In the genomic region with DNA sequence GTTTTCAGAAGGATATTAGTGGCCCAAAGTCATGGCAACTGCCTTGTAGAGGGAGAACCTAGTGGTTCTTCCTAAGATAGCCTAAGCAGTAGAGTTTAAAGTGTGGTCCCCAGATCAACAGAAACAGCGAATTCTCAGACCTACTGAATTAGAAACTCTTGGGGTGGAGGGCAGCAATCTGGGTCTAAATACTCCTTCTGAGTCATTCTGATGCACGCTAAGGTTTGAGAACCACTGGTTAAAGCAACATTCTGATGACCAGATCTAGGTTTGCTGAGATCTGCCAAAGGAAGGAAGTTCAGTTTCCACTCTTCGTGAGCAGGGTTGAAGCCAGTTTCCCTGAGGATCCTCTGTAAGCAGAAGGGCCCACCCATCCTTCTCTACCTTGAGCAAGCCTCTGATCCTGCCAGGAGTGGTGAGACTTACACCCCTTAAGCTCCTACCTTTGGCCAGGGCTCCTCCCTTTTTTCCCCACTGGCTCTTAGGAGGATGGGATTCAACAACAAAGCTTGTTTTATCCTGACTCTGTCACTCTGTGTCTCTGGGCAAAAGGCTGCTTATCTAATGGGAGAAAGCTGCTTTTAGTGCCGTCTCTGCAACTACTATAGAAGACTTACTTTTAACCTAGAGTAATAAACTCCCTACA, we compare ENCODE assay signal across 13 cellular contexts. TPM values are rescaled to one million over a fixed set of nuclear protein-coding genes. Genes with fewer than 3 reads are reported as not detected.
DNase-seq lines count a peak whose midpoint lies in the region; ATAC-seq and TF ChIP-seq lines count a peak whose summit lies in the region.
"Had no signal": no experiment of that assay in that cellular context is flagged by ENCODE, and none has a peak within 500 bp of the region (broad histone marks: within the 10 kb centered on the region; RNA-seq: fewer than 3 reads in every experiment).

No MANE protein-coding gene starts in this region.

- peaks cover 0 to 4% (median 0%) of the 10 kb centered on the region in 4 donors for H3K4me1 ChIP-seq in Peyer's patch
- H3K4me1 ChIP-seq: gastroesophageal sphincter had no signal

- DNase-seq in activated T-helper 2 cell treated with anti-CD3 and anti-CD28 coated beads, Interferon-gamma antibody, Interleukin-2, Interleukin-4, amounts not matched to agents 10 μg/mL and 5 μg/mL and 100 μg/mL, durations not matched to agents 14 hours and 24 hours and 36 hours (ENCODE audit: low spot score), result no peak
- DNase-seq in NCI-H1694 treated with DMSO at 0.1 percent for 48 hours (lab: John Stamatoyannopoulos, UW) (no peak), NCI-H1092 treated with DMSO at 0.1 percent for 48 hours (lab: John Stamatoyannopoulos, UW) (no peak), NCI-H146 treated with DMSO at 0.1 percent for 48 hours (lab: John Stamatoyannopoulos, UW; ENCODE audit: unreplicated experiment) (no peak), Peyer's patch (no peak)
- DNase-seq: CD8-positive, alpha-beta memory T cell; NCI-H1417 had no signal

- intact Hi-C loops in activated T-helper 2 cell treated with anti-CD3 and anti-CD28 coated beads, Interferon-gamma antibody, Interleukin-2, Interleukin-4, amounts not matched to agents 10 μg/mL and 5 μg/mL and 100 μg/mL, durations not matched to agents 14 hours and 24 hours and 36 hours (cut with micrococcal nuclease), result loop anchor here (1.0 to 5.0 kb wide), 2 partner anchors 27 to 384 kb away; a partner anchor contains a TSS

- no peak for TF ChIP-seq CTCF in Peyer's patch (IDR thresholded peaks at IDR 0.05)

- peak overlapping the region; percentile 86 for H3K27ac Mint-ChIP-seq in activated T-helper 2 cell treated with anti-CD3 and anti-CD28 coated beads, Interferon-gamma antibody, Interleukin-2, Interleukin-4, amounts not matched to agents 10 μg/mL and 5 μg/mL and 100 μg/mL, durations not matched to agents 14 hours and 24 hours and 36 hours
- H3K27ac Mint-ChIP-seq: type B pancreatic cell had no signal

- H3K4me3 ChIP-seq in Peyer's patch, result no peak overlapping the region
- H3K4me3 ChIP-seq: gastroesophageal sphincter, lung had no signal

- peaks cover 2% of the 10 kb centered on the region for H3K27me3 Mint-ChIP-seq in activated T-helper 2 cell treated with anti-CD3 and anti-CD28 coated beads, Interferon-gamma antibody, Interleukin-2, Interleukin-4, amounts not matched to agents 10 μg/mL and 5 μg/mL and 100 μg/mL, durations not matched to agents 14 hours and 24 hours and 36 hours (ENCODE audit: low read depth)
- H3K27me3 Mint-ChIP-seq: type B pancreatic cell had no signal

- no peak overlapping the region for H3K27ac ChIP-seq in Peyer's patch
- H3K27ac ChIP-seq: gastroesophageal sphincter had no signal

- no peaks in the 10 kb centered on the region for H3K36me3 ChIP-seq in Peyer's patch
- H3K36me3 ChIP-seq: gastroesophageal sphincter had no signal

- ATAC-seq in GM18505 (IDR thresholded peaks at IDR 0.05; ENCODE audit: unreplicated experiment) (peak; percentile 62), GM21360 (IDR thresholded peaks at IDR 0.05; ENCODE audit: unreplicated experiment) (peak; percentile 84), HG03064 (IDR thresholded peaks at IDR 0.05; ENCODE audit: low read depth, unreplicated experiment) (peak; percentile 51)
- ATAC-seq: gastroesophageal sphincter had no signal

- H3K9me3 Mint-ChIP-seq in activated T-helper 2 cell treated with anti-CD3 and anti-CD28 coated beads, Interferon-gamma antibody, Interleukin-2, Interleukin-4, amounts not matched to agents 10 μg/mL and 5 μg/mL and 100 μg/mL, durations not matched to agents 14 hours and 24 hours and 36 hours, result peaks cover 11% of the 10 kb centered on the region

- H3K36me3 Mint-ChIP-seq in activated T-helper 2 cell treated with anti-CD3 and anti-CD28 coated beads, Interferon-gamma antibody, Interleukin-2, Interleukin-4, amounts not matched to agents 10 μg/mL and 5 μg/mL and 100 μg/mL, durations not matched to agents 14 hours and 24 hours and 36 hours (ENCODE audit: low read depth), result peaks cover 3% of the 10 kb centered on the region
- H3K36me3 Mint-ChIP-seq: type B pancreatic cell had no signal

- TF ChIP-seq POLR2A in GM18505 (IDR thresholded peaks at IDR 0.05; ENCODE audit: borderline replicate concordance, extremely low read depth, insufficient read depth, insufficient read length), result no peak
- TF ChIP-seq POLR2A in Peyer's patch (IDR thresholded peaks at IDR 0.05), result no peak

- H3K4me3 Mint-ChIP-seq in activated T-helper 2 cell treated with anti-CD3 and anti-CD28 coated beads, Interferon-gamma antibody, Interleukin-2, Interleukin-4, amounts not matched to agents 10 μg/mL and 5 μg/mL and 100 μg/mL, durations not matched to agents 14 hours and 24 hours and 36 hours (ENCODE audit: low read depth), result peak overlapping the region; percentile 43
- H3K4me3 Mint-ChIP-seq: CD8-positive, alpha-beta memory T cell; type B pancreatic cell had no signal

- peaks cover 50% of the 10 kb centered on the region for H3K4me1 Mint-ChIP-seq in activated T-helper 2 cell treated with anti-CD3 and anti-CD28 coated beads, Interferon-gamma antibody, Interleukin-2, Interleukin-4, amounts not matched to agents 10 μg/mL and 5 μg/mL and 100 μg/mL, durations not matched to agents 14 hours and 24 hours and 36 hours (ENCODE audit: low read depth)
- H3K4me1 Mint-ChIP-seq: CD8-positive, alpha-beta memory T cell had no signal

- no peaks in the 10 kb centered on the region for H3K27me3 ChIP-seq in Peyer's patch
- H3K27me3 ChIP-seq: gastroesophageal sphincter had no signal

- H3K9me3 ChIP-seq in Peyer's patch, result peaks cover 0 to 3% (median 0%) of the 10 kb centered on the region in 4 donors
- H3K9me3 ChIP-seq: gastroesophageal sphincter had no signal

RNA-seq across cellular contexts. Expression of a gene that starts 26.8 kb away (rescaled TPM):
- total RNA-seq in activated T-helper 2 cell treated with anti-CD3 and anti-CD28 coated beads, Interferon-gamma antibody, Interleukin-2, Interleukin-4, amounts not matched to agents 10 μg/mL and 5 μg/mL and 100 μg/mL, durations not matched to agents 14 hours and 24 hours and 36 hours, result 20.3 and 21.4 TPM in 2 replicates
- total RNA-seq in Peyer's patch, result 10 to 100 TPM in 3 of 4 donors, 1 to 10 TPM in 1; 9.9 to 19.3 (median 14.0) TPM
